In the genomic region with DNA sequence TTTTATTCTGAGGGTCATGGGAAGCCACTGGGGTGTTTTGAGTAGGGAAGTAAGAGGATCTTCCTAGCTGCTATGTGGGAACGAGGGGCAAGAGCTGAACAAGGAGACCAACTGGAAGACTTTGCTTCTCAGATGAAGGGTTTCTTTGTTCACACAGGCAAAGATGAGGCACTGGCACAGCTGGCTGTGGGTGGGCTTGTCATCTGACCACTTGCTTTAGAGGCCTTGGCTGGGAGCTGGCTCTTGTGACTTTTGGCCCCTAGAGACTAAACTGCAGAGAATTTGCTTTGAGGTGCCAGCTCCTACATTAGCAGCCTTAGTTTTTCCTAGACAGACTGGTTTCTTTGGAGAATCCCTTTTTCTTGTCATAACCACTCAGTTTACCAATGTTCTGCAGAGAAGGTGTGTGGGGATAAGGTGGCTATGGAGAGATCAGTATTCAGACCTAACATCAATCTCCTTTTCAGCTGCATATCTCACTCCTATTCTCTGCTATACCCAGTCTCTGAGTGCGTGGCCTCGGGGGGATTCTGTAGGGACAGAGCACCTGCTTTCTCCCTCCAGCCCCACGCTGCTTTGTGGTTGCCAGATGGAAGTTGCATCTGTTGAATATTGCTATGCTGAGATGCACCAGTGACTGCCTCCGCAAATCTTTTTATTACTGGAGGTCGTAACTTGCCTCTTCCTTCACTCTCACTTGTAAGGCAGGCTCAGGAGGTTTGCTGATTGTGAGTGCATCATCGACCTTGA, we compare ENCODE assay signal across 9 cellular contexts. TPM values are rescaled to one million over a fixed set of nuclear protein-coding genes. Genes with fewer than 3 reads are reported as not detected.
DNase-seq lines count a peak whose midpoint lies in the region; ATAC-seq, FAIRE-seq and TF ChIP-seq lines count a peak whose summit lies in the region.
"Had no signal": no experiment of that assay in that cellular context is flagged by ENCODE, and none has a peak within 500 bp of the region (broad histone marks: within the 10 kb centered on the region; RNA-seq: fewer than 3 reads in every experiment).

No MANE protein-coding gene starts in this region.

- FAIRE-seq in urothelium cell line (lab: Jason Lieb, UNC) = no peak
- FAIRE-seq: frontal cortex had no signal

- H3K9me3 ChIP-seq in esophagus muscularis mucosa = no peaks in the 10 kb centered on the region

- H3K27ac Mint-ChIP-seq in activated CD8-positive, alpha-beta T cell treated with anti-CD3 and anti-CD28 coated beads for 36 hours = peak overlapping the region; percentile 12
- no peak overlapping the region for H3K27ac Mint-ChIP-seq in activated CD8-positive, alpha-beta T cell treated with anti-CD3 and anti-CD28 coated beads, Interleukin-2, amount 10 ng/mL, durations not matched to agents 7 days and 5 days
- H3K27ac Mint-ChIP-seq in stimulated activated memory B cell treated with anti-CD40 and anti-IgM and Interleukin-4, amounts not matched to agents 10 μg/mL and 1 μg/mL and 100 μg/mL, for 72 hours = peak overlapping the region; percentile 69
- no peak overlapping the region for H3K27ac Mint-ChIP-seq in chondrocyte (ENCODE audit: unreplicated experiment)
- no peak overlapping the region for H3K27ac Mint-ChIP-seq in activated naive CD4-positive, alpha-beta T cell treated with anti-CD3 and anti-CD28 coated beads, Interleukin-2, amount 50 U/mL, for 72 hours

- H3K9me3 Mint-ChIP-seq in activated CD8-positive, alpha-beta T cell treated with anti-CD3 and anti-CD28 coated beads for 36 hours = no peaks in the 10 kb centered on the region
- no peaks in the 10 kb centered on the region for H3K9me3 Mint-ChIP-seq in activated CD8-positive, alpha-beta T cell treated with anti-CD3 and anti-CD28 coated beads, Interleukin-2, amount 10 ng/mL, durations not matched to agents 7 days and 5 days (ENCODE audit: insufficient read depth)
- no peaks in the 10 kb centered on the region for H3K9me3 Mint-ChIP-seq in stimulated activated memory B cell treated with anti-CD40 and anti-IgM and Interleukin-4, amounts not matched to agents 10 μg/mL and 1 μg/mL and 100 μg/mL, for 72 hours
- H3K9me3 Mint-ChIP-seq in chondrocyte (ENCODE audit: low read depth) = no peaks in the 10 kb centered on the region
- no peaks in the 10 kb centered on the region for H3K9me3 Mint-ChIP-seq in activated naive CD4-positive, alpha-beta T cell treated with anti-CD3 and anti-CD28 coated beads, Interleukin-2, amount 50 U/mL, for 72 hours

- peaks cover 25% of the 10 kb centered on the region for H3K4me1 Mint-ChIP-seq in activated CD8-positive, alpha-beta T cell treated with anti-CD3 and anti-CD28 coated beads for 36 hours (ENCODE audit: low read depth)
- peaks cover 9% of the 10 kb centered on the region for H3K4me1 Mint-ChIP-seq in activated CD8-positive, alpha-beta T cell treated with anti-CD3 and anti-CD28 coated beads, Interleukin-2, amount 10 ng/mL, durations not matched to agents 7 days and 5 days (ENCODE audit: low read depth)
- peaks cover 50% of the 10 kb centered on the region for H3K4me1 Mint-ChIP-seq in stimulated activated memory B cell treated with anti-CD40 and anti-IgM and Interleukin-4, amounts not matched to agents 10 μg/mL and 1 μg/mL and 100 μg/mL, for 72 hours
- peaks cover 14% of the 10 kb centered on the region for H3K4me1 Mint-ChIP-seq in chondrocyte (ENCODE audit: low read depth)

- H3K27me3 Mint-ChIP-seq in activated CD8-positive, alpha-beta T cell treated with anti-CD3 and anti-CD28 coated beads for 36 hours = peaks cover under 1% of the 10 kb centered on the region
- peaks cover 3% of the 10 kb centered on the region for H3K27me3 Mint-ChIP-seq in activated CD8-positive, alpha-beta T cell treated with anti-CD3 and anti-CD28 coated beads, Interleukin-2, amount 10 ng/mL, durations not matched to agents 7 days and 5 days (ENCODE audit: low read depth)
- H3K27me3 Mint-ChIP-seq in stimulated activated memory B cell treated with anti-CD40 and anti-IgM and Interleukin-4, amounts not matched to agents 10 μg/mL and 1 μg/mL and 100 μg/mL, for 72 hours = no peaks in the 10 kb centered on the region
- H3K27me3 Mint-ChIP-seq in chondrocyte (ENCODE audit: low read depth) = no peaks in the 10 kb centered on the region

- WGBS in esophagus muscularis mucosa = 83% methylated on average over 7 of the region's 7 CpGs

- H3K4me3 ChIP-seq in esophagus muscularis mucosa = no peak overlapping the region

- H3K27ac ChIP-seq in esophagus muscularis mucosa (replicated peaks in 1 of 4) = no peak overlapping the region

- no peak for TF ChIP-seq POLR2A in esophagus muscularis mucosa (IDR thresholded peaks at IDR 0.05; ENCODE audit: low read depth)

- intact Hi-C loops in activated CD8-positive, alpha-beta T cell treated with anti-CD3 and anti-CD28 coated beads for 36 hours (cut with micrococcal nuclease) = loop anchor here (5.0 kb wide), 1 partner anchor 68 kb away; no protein-coding TSS in a partner anchor
- intact Hi-C loops in esophagus muscularis mucosa (cut with DNase I) = no loop called here

- TF ChIP-seq CTCF in activated CD8-positive, alpha-beta T cell treated with anti-CD3 and anti-CD28 coated beads for 36 hours (IDR thresholded peaks at IDR 0.05) = no peak
- no peak for TF ChIP-seq CTCF in esophagus muscularis mucosa (IDR thresholded peaks at IDR 0.05)
- TF ChIP-seq CTCF in chondrocyte (IDR thresholded peaks at IDR 0.05) = no peak

- peaks cover 4% of the 10 kb centered on the region for H3K36me3 Mint-ChIP-seq in activated CD8-positive, alpha-beta T cell treated with anti-CD3 and anti-CD28 coated beads for 36 hours (ENCODE audit: low read depth)
- no peaks in the 10 kb centered on the region for H3K36me3 Mint-ChIP-seq in activated CD8-positive, alpha-beta T cell treated with anti-CD3 and anti-CD28 coated beads, Interleukin-2, amount 10 ng/mL, durations not matched to agents 7 days and 5 days (ENCODE audit: low read depth)
- H3K36me3 Mint-ChIP-seq in stimulated activated memory B cell treated with anti-CD40 and anti-IgM and Interleukin-4, amounts not matched to agents 10 μg/mL and 1 μg/mL and 100 μg/mL, for 72 hours = no peaks in the 10 kb centered on the region
- peaks cover 4% of the 10 kb centered on the region for H3K36me3 Mint-ChIP-seq in chondrocyte (ENCODE audit: low read depth)
- peaks cover 0 to 9% of the 10 kb centered on the region in 2 donors for H3K36me3 Mint-ChIP-seq in activated naive CD4-positive, alpha-beta T cell treated with anti-CD3 and anti-CD28 coated beads, Interleukin-2, amount 50 U/mL, for 72 hours

- CTCF ChIA-PET in activated CD8-positive, alpha-beta T cell treated with anti-CD3 and anti-CD28 coated beads for 36 hours (lab: Charles Lee) = interaction anchor here (0.8 to 1.4 kb wide), 2 partner anchors 49 to 124 kb away, joined by 4 read pairs; no protein-coding TSS in a partner anchor
- CTCF ChIA-PET in activated CD8-positive, alpha-beta T cell treated with anti-CD3 and anti-CD28 coated beads, Interleukin-2, amount 10 ng/mL, durations not matched to agents 7 days and 5 days (lab: Charles Lee) = interaction anchor here (1.1 to 4.7 kb wide), 5 partner anchors 35 to 67 kb away, joined by 3 to 55 read pairs (median 3); no protein-coding TSS in a partner anchor

- H3K4me1 ChIP-seq in esophagus muscularis mucosa = peaks cover 3 to 35% (median 19%) of the 10 kb centered on the region in 4 donors

- no peak for ATAC-seq in activated CD8-positive, alpha-beta T cell treated with anti-CD3 and anti-CD28 coated beads for 36 hours
- ATAC-seq in activated CD8-positive, alpha-beta T cell treated with anti-CD3 and anti-CD28 coated beads, Interleukin-2, amount 10 ng/mL, durations not matched to agents 7 days and 5 days = no peak
- peak; percentile 77 for ATAC-seq in stimulated activated memory B cell treated with anti-CD40 and anti-IgM and Interleukin-4, amounts not matched to agents 10 μg/mL and 1 μg/mL and 100 μg/mL, for 72 hours
- no peak for ATAC-seq in activated naive CD4-positive, alpha-beta T cell treated with anti-CD3 and anti-CD28 coated beads, Interleukin-2, amount 50 U/mL, for 72 hours

- H3K4me3 Mint-ChIP-seq in activated CD8-positive, alpha-beta T cell treated with anti-CD3 and anti-CD28 coated beads for 36 hours = no peak overlapping the region
- no peak overlapping the region for H3K4me3 Mint-ChIP-seq in activated CD8-positive, alpha-beta T cell treated with anti-CD3 and anti-CD28 coated beads, Interleukin-2, amount 10 ng/mL, durations not matched to agents 7 days and 5 days
- H3K4me3 Mint-ChIP-seq in stimulated activated memory B cell treated with anti-CD40 and anti-IgM and Interleukin-4, amounts not matched to agents 10 μg/mL and 1 μg/mL and 100 μg/mL, for 72 hours = no peak overlapping the region
- no peak overlapping the region for H3K4me3 Mint-ChIP-seq in chondrocyte (ENCODE audit: unreplicated experiment)

- DNase-seq in activated CD8-positive, alpha-beta T cell treated with anti-CD3 and anti-CD28 coated beads for 36 hours = no peak
- no peak for DNase-seq in activated CD8-positive, alpha-beta T cell treated with anti-CD3 and anti-CD28 coated beads, Interleukin-2, amount 10 ng/mL, durations not matched to agents 7 days and 5 days
- DNase-seq in NCI-H524 (lab: John Stamatoyannopoulos, UW) = peak; percentile 92 to 96
- peak; percentile 72 for DNase-seq in esophagus muscularis mucosa (ENCODE audit: extremely low spot score)
- no peak for DNase-seq in chondrocyte (ENCODE audit: low spot score)
- no peak for DNase-seq in urothelium cell line (ENCODE audit: low spot score)
- no peak for DNase-seq in activated naive CD4-positive, alpha-beta T cell treated with anti-CD3 and anti-CD28 coated beads, Interleukin-2, amount 50 U/mL, for 72 hours (ENCODE audit: low spot score in 2 of 2)

- no peak for TF ChIP-seq EP300 in esophagus muscularis mucosa (IDR thresholded peaks at IDR 0.05)

- no peaks in the 10 kb centered on the region for H3K27me3 ChIP-seq in esophagus muscularis mucosa

- H3K36me3 ChIP-seq in esophagus muscularis mucosa = peaks cover 0 to 3% (median 0%) of the 10 kb centered on the region in 4 donors

- POLR2A ChIA-PET in activated CD8-positive, alpha-beta T cell treated with anti-CD3 and anti-CD28 coated beads for 36 hours (lab: Charles Lee) = interaction anchor here (1.7 kb wide), 1 partner anchor 68 kb away, joined by 4 read pairs; no protein-coding TSS in a partner anchor
- POLR2A ChIA-PET in activated CD8-positive, alpha-beta T cell treated with anti-CD3 and anti-CD28 coated beads, Interleukin-2, amount 10 ng/mL, durations not matched to agents 7 days and 5 days (lab: Charles Lee) = interaction anchor here (1.6 to 2.1 kb wide), 3 partner anchors 36 to 49 kb away, joined by 4 to 5 read pairs (median 5); no protein-coding TSS in a partner anchor

RNA-seq across cellular contexts. Expression of gene PPP2R5C, which starts 12.7 kb away (rescaled TPM):
- 100 to 1,000 TPM; 238 to 242 TPM for total RNA-seq in activated CD8-positive, alpha-beta T cell treated with anti-CD3 and anti-CD28 coated beads for 36 hours
- total RNA-seq in activated CD8-positive, alpha-beta T cell treated with anti-CD3 and anti-CD28 coated beads, Interleukin-2, amount 10 ng/mL, durations not matched to agents 7 days and 5 days = 100 to 1,000 TPM; 218 to 223 TPM
- total RNA-seq in esophagus muscularis mucosa = 100 to 1,000 TPM; 103 to 142 (median 131) TPM
- 95.0 to 111 TPM (median 98.1 TPM) in 3 replicates for total RNA-seq in chondrocyte
- total RNA-seq in activated naive CD4-positive, alpha-beta T cell treated with anti-CD3 and anti-CD28 coated beads, Interleukin-2, amount 50 U/mL, for 72 hours = 100 to 1,000 TPM; 282 to 355 TPM

Comparison
In these comparisons a context has a peak if more than half of its experiments do, and no peak if none do; other contexts are left out.
1. H3K27ac Mint-ChIP-seq: peak in activated CD8-positive, alpha-beta T cell treated with anti-CD3 and anti-CD28 coated beads for 36 hours (single experiment) and stimulated activated memory B cell treated with anti-CD40 and anti-IgM and Interleukin-4, amounts not matched to agents 10 μg/mL and 1 μg/mL and 100 μg/mL, for 72 hours (single experiment); none in activated CD8-positive, alpha-beta T cell treated with anti-CD3 and anti-CD28 coated beads, Interleukin-2, amount 10 ng/mL, durations not matched to agents 7 days and 5 days (single experiment), chondrocyte (single experiment) and activated naive CD4-positive, alpha-beta T cell treated with anti-CD3 and anti-CD28 coated beads, Interleukin-2, amount 50 U/mL, for 72 hours (0 of 2).
2. DNase-seq: peak in NCI-H524 (2 of 2) and esophagus muscularis mucosa (single experiment); none in activated CD8-positive, alpha-beta T cell treated with anti-CD3 and anti-CD28 coated beads for 36 hours (single experiment), activated CD8-positive, alpha-beta T cell treated with anti-CD3 and anti-CD28 coated beads, Interleukin-2, amount 10 ng/mL, durations not matched to agents 7 days and 5 days (single experiment), chondrocyte (single experiment), urothelium cell line (single experiment) and activated naive CD4-positive, alpha-beta T cell treated with anti-CD3 and anti-CD28 coated beads, Interleukin-2, amount 50 U/mL, for 72 hours (0 of 2).